In genomic region chr2:70946832-70947442, GRCh38 we compare ENCODE assay signal across 8 cellular contexts.
DNase-seq lines count a peak whose midpoint lies in the region; ATAC-seq and TF ChIP-seq lines count a peak whose summit lies in the region.

No MANE protein-coding gene starts in this region.

- ATAC-seq in HG03280 (IDR thresholded peaks at IDR 0.05; ENCODE audit: unreplicated experiment): no peak

- DNase-seq in NCI-H2081 (lab: John Stamatoyannopoulos, UW): peak; percentile 48 to 54
- DNase-seq in NCI-H2081 treated with DMSO at 0.1 percent for 48 hours (lab: John Stamatoyannopoulos, UW): no peak
- peak; percentile 51 for DNase-seq in NCI-H146 (lab: John Stamatoyannopoulos, UW)
- DNase-seq in T-helper 2 cell: peak in 3 of 5 experiments; percentile 9 to 53 (median 28)
- peak; percentile 73 for DNase-seq in cardiac fibroblast (ENCODE audit: low read depth in 2 of 2)
- peak; percentile 86 for DNase-seq in left kidney (ENCODE audit: low read depth, low spot score)
- DNase-seq in stimulated activated CD4-positive, alpha-beta T cell treated with anti-CD3 and anti-CD28 coated beads, Interleukin-4, amount 100 ng/mL, for 48 hours (ENCODE audit: low read depth in 2 of 2): peak; percentile 31 to 38

- peak; percentile 81 for TF ChIP-seq CTCF in cardiac fibroblast (IDR thresholded peaks at IDR 0.05; ENCODE audit: low read depth, low read length)

- H3K4me3 ChIP-seq in cardiac fibroblast (replicated peaks in 1 of 2; ENCODE audit: low read depth in 2 of 2, low read length in 2 of 2): no peak overlapping the region
